In the genomic region with DNA sequence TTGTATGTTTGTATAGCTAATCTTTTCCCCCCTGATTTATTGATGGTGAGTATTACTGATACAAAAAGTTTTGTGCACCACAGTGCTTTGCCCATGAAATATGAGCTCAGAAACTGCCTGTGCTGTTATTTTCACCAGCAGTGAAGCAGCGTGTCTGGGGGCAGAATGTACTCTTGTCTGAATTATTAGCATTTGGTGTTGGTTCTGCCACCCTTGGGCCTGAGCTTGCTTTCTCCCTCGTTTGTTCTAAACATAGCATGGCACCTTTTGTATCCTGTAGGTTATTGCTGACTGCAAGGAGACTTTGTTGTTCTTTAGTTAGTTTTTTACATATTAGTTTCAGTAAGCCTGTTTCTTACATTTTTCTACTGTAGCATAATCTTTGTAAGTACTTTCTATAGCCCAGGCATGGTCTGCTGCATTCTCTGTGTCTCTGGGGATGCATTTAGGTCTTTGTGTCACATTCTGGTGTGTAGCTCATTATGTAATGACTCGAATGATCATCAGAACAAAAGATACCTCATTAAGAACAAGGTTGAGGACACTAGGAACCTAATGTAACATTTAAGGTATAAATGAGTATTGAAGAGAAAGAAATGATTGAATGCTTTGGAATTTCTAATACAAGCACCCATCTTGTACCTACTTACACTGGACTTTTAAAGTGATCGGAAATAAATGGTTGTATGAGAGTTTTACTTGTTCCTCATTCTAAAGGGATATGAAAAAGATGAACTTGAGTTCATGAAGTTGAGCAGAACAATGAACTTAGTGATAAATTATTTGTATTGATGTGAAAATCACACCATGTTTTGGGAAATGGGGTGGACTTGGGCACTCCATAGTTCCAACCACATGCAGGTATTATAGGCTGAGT, we compare ENCODE assay signal across 16 cellular contexts. TPM values are rescaled to one million over a fixed set of nuclear protein-coding genes. Genes with fewer than 3 reads are reported as not detected.
DNase-seq lines count a peak whose midpoint lies in the region; ATAC-seq and TF ChIP-seq lines count a peak whose summit lies in the region.
"Had no signal": no experiment of that assay in that cellular context is flagged by ENCODE, and none has a peak within 500 bp of the region (broad histone marks: within the 10 kb centered on the region; RNA-seq: fewer than 3 reads in every experiment).

No MANE protein-coding gene starts in this region.

- H3K36me3 ChIP-seq in DOHH2 (ENCODE audit: control insufficient read depth, low read length), result peaks cover 10% of the 10 kb centered on the region
- H3K36me3 ChIP-seq: thyroid gland had no signal

- H3K4me1 ChIP-seq in DOHH2 (ENCODE audit: control insufficient read depth, low read length), result peaks cover 72% of the 10 kb centered on the region

- peak overlapping the region; percentile 47 for H3K4me3 ChIP-seq in DOHH2 (ENCODE audit: low read length)
- H3K4me3 ChIP-seq: coronary artery, heart right ventricle, mucosa of descending colon, thyroid gland had no signal

- peak overlapping the region; percentile 62 for H3K4me2 ChIP-seq in DOHH2 (ENCODE audit: low read length)

- H3K79me2 ChIP-seq in DOHH2 (ENCODE audit: control insufficient read depth, low read length), result peaks cover 55% of the 10 kb centered on the region

- peak; percentile 68 for DNase-seq in germinal center (ENCODE audit: low spot score)
- DNase-seq in H4 (ENCODE audit: low spot score), result no peak
- no peak for DNase-seq in SKM-1 (lab: John Stamatoyannopoulos, UW; ENCODE audit: unreplicated experiment)
- DNase-seq: activated T-cell treated with anti-CD3 and anti-CD28 coated beads, Interleukin-2, amount 50 U/mL, for 1 hour; heart right ventricle; mucosa of descending colon; NCI-H187 treated with DMSO at 0.1 percent for 48 hours; NCI-H748 treated with DMSO at 0.1 percent for 48 hours; thyroid gland had no signal

- no peaks in the 10 kb centered on the region for H4K20me1 ChIP-seq in DOHH2 (ENCODE audit: control insufficient read depth, insufficient read depth, low read depth, low read length)

- H3F3A ChIP-seq in DOHH2 (ENCODE audit: control insufficient read depth, insufficient read depth), result peaks cover 8% of the 10 kb centered on the region

- no peak for TF ChIP-seq CTCF in DOHH2 (IDR thresholded peaks at IDR 0.05; ENCODE audit: low read depth, low read length, poor library complexity, severe bottlenecking)

- peak overlapping the region; percentile 74 for H3K27ac ChIP-seq in DOHH2 (ENCODE audit: low read depth, low read length)
- H3K27ac ChIP-seq: coronary artery, RWPE1, thyroid gland had no signal

- ATAC-seq in GM19468 (IDR thresholded peaks at IDR 0.05; ENCODE audit: extremely low read depth, unreplicated experiment) (peak; percentile 44), HG03196 (IDR thresholded peaks at IDR 0.05; ENCODE audit: unreplicated experiment) (peak; percentile 64), HG03469 (IDR thresholded peaks at IDR 0.05; ENCODE audit: unreplicated experiment) (no peak), HG02884 (IDR thresholded peaks at IDR 0.05; ENCODE audit: unreplicated experiment) (no peak)
- ATAC-seq: heart right ventricle, mucosa of descending colon had no signal

- H3K9me3 ChIP-seq in DOHH2 (ENCODE audit: control insufficient read depth, insufficient read depth, low read length), result no peaks in the 10 kb centered on the region
- H3K9me3 ChIP-seq: heart right ventricle, mucosa of descending colon, thyroid gland had no signal

- no peaks in the 10 kb centered on the region for H3K9me2 ChIP-seq in DOHH2 (replicated peaks; ENCODE audit: control insufficient read depth, low read length)

- no peaks in the 10 kb centered on the region for H3K27me3 ChIP-seq in DOHH2 (ENCODE audit: control insufficient read depth, low read length)
- H3K27me3 ChIP-seq: heart right ventricle, thyroid gland had no signal

RNA-seq across cellular contexts. Expression of gene GPI, which starts 50.3 kb away (rescaled TPM):
- total RNA-seq in H4 (2014; rRNA removed; shearing (Covaris generic)), result 387 and 418 TPM in 2 replicates

Comparison
In these comparisons a context has a peak if more than half of its experiments do, and no peak if none do; other contexts are left out.
1. ATAC-seq: peak in GM19468 (single experiment) and HG03196 (single experiment); none in HG03469 (single experiment) and HG02884 (single experiment).